In genomic region chr14:69076341-69076740, GRCh38 we compare ENCODE assay signal across 1 cellular context.
TF ChIP-seq lines count a peak whose summit lies in the region.

No MANE protein-coding gene starts in this region.

TF ChIP-seq in IMR-90, 13 proteins besides CTCF, POLR2A, EP300 and RAD21 (continued from another document):
- TF ChIP-seq ELK1 (IDR thresholded peaks at IDR 0.05; ENCODE audit: borderline replicate concordance, low read depth, low read length) (no peak), RFX5 (IDR thresholded peaks at IDR 0.05; ENCODE audit: low read depth, low read length) (no peak), FOS (IDR thresholded peaks at IDR 0.05; ENCODE audit: low read depth, low read length) (no peak)
